Comparison of ENCODE assay signal across 9 cellular contexts in the genomic region with DNA sequence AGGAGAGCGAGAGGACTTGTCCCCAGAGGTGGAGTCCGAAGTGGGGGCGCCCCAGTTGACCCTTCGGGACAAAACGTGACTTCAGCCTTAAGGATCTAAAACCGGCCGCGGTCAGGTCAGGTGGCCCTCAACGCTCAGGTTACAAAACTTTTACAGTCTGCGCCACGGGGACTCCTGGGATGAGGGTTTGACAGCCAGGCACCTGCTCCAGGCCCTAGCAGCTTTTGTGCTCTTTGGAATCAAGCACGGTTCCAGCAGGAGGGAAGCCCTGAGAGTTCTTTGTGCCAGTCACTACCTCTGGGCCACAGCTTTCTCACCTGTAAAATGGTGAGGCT. TPM values are rescaled to one million over a fixed set of nuclear protein-coding genes. Genes with fewer than 3 reads are reported as not detected.
A peak's percentile ranks its signal among the peaks of the same experiment; 100 is the strongest.
DNase-seq lines count a peak whose midpoint lies in the region; ATAC-seq, FAIRE-seq and TF ChIP-seq lines count a peak whose summit lies in the region.
"Had no signal": no experiment of that assay in that cellular context is flagged by ENCODE, and none has a peak within 500 bp of the region (broad histone marks: within the 10 kb centered on the region; RNA-seq: fewer than 3 reads in every experiment).

No MANE protein-coding gene starts in this region.

- H3K4me3 Mint-ChIP-seq in activated naive CD8-positive, alpha-beta T cell: no peak overlapping the region
- H3K4me3 Mint-ChIP-seq in activated naive CD8-positive, alpha-beta T cell treated with anti-CD3 and anti-CD28 coated beads, Interleukin-2, amount 50 U/mL, for 24 hours: no peak overlapping the region

- peaks cover 5% of the 10 kb centered on the region for H3K4me1 Mint-ChIP-seq in activated naive CD8-positive, alpha-beta T cell (ENCODE audit: low read depth)
- peaks cover 3% of the 10 kb centered on the region for H3K4me1 Mint-ChIP-seq in activated naive CD8-positive, alpha-beta T cell treated with anti-CD3 and anti-CD28 coated beads, Interleukin-2, amount 50 U/mL, for 24 hours

- 40 to 60% methylated on average over 12 of the region's 12 CpGs for WGBS in lung, 2 donors

- H3K9me3 ChIP-seq in lung (ENCODE audit: control insufficient read depth in 2 of 2, insufficient read depth in 1 of 2, low read length in 1 of 2) (no peaks in the 10 kb centered on the region), uterus (no peaks in the 10 kb centered on the region)

- H3K27me3 ChIP-seq in bronchial epithelial cell (ENCODE audit: control insufficient read depth, insufficient read depth, low read length): no peaks in the 10 kb centered on the region
- H3K27me3 ChIP-seq in lung (ENCODE audit: control insufficient read depth, insufficient read depth): no peaks in the 10 kb centered on the region
- no peaks in the 10 kb centered on the region for H3K27me3 ChIP-seq in uterus

- H3K4me1 ChIP-seq in lung (ENCODE audit: control insufficient read depth in 2 of 2, insufficient read depth in 2 of 2, low read length in 2 of 2) (peaks cover 3 to 6% of the 10 kb centered on the region in 2 donors), uterus (no peaks in the 10 kb centered on the region)

- DNase-seq in activated naive CD8-positive, alpha-beta T cell treated with anti-CD3 and anti-CD28 coated beads, Interleukin-2, amount 50 U/mL, for 24 hours: no peak
- no peak for DNase-seq in bronchial epithelial cell (ENCODE audit: low read depth)
- DNase-seq in lung (ENCODE audit: low spot score): no peak
- DNase-seq in uterus: no peak
- no peak for DNase-seq in HTR-8/SVneo (ENCODE audit: insufficient read length, low spot score)
- DNase-seq in activated gamma-delta T cell treated with Interleukin-2 at 50 U/mL for 16 hours: no peak
- DNase-seq in stimulated activated CD8-positive, alpha-beta memory T cell treated with anti-CD3 and anti-CD28 coated beads, Interleukin-4, amount 100 ng/mL, for 48 hours: no peak

- no peak for TF ChIP-seq CTCF in bronchial epithelial cell (IDR thresholded peaks at IDR 0.05; ENCODE audit: insufficient read depth, low read length, severe bottlenecking)
- TF ChIP-seq CTCF in lung (IDR thresholded peaks at IDR 0.05; ENCODE audit: control extremely low read depth, extremely low read depth): no peak
- TF ChIP-seq CTCF in uterus (IDR thresholded peaks at IDR 0.05): no peak

- H3K9me3 Mint-ChIP-seq in activated naive CD8-positive, alpha-beta T cell (ENCODE audit: low read depth): no peaks in the 10 kb centered on the region
- H3K9me3 Mint-ChIP-seq in activated naive CD8-positive, alpha-beta T cell treated with anti-CD3 and anti-CD28 coated beads, Interleukin-2, amount 50 U/mL, for 24 hours: no peaks in the 10 kb centered on the region

- H3K27me3 Mint-ChIP-seq in activated naive CD8-positive, alpha-beta T cell: no peaks in the 10 kb centered on the region
- H3K27me3 Mint-ChIP-seq in activated naive CD8-positive, alpha-beta T cell treated with anti-CD3 and anti-CD28 coated beads, Interleukin-2, amount 50 U/mL, for 24 hours: no peaks in the 10 kb centered on the region

- no peak for ATAC-seq in activated naive CD8-positive, alpha-beta T cell treated with anti-CD3 and anti-CD28 coated beads, Interleukin-2, amount 50 U/mL, for 24 hours
- ATAC-seq in lung (ENCODE audit: insufficient read depth, low FRiP score): peak; percentile 2

- TF ChIP-seq POLR2A in uterus (IDR thresholded peaks at IDR 0.05): no peak

- no peaks in the 10 kb centered on the region for H3K36me3 Mint-ChIP-seq in activated naive CD8-positive, alpha-beta T cell
- no peaks in the 10 kb centered on the region for H3K36me3 Mint-ChIP-seq in activated naive CD8-positive, alpha-beta T cell treated with anti-CD3 and anti-CD28 coated beads, Interleukin-2, amount 50 U/mL, for 24 hours (ENCODE audit: low read depth)

- no peak for FAIRE-seq in bronchial epithelial cell (lab: Jason Lieb, UNC)
- FAIRE-seq in HTR-8/SVneo (lab: Jason Lieb, UNC): no peak
- FAIRE-seq: G401.6 had no signal

- H3K27ac ChIP-seq in lung (ENCODE audit: low read depth in 1 of 2, low read length in 1 of 2) (peak overlapping the region; percentile 88 to 93), uterus (peak overlapping the region; percentile 86)

- H3K36me3 ChIP-seq in bronchial epithelial cell (ENCODE audit: control insufficient read depth, insufficient read depth, low read length): no peaks in the 10 kb centered on the region
- H3K36me3 ChIP-seq in lung (ENCODE audit: control insufficient read depth in 2 of 2, insufficient read depth in 2 of 2, low read length in 2 of 2): no peaks in the 10 kb centered on the region
- H3K36me3 ChIP-seq in uterus: no peaks in the 10 kb centered on the region

- peak overlapping the region; percentile 58 for H3K27ac Mint-ChIP-seq in activated naive CD8-positive, alpha-beta T cell
- no peak overlapping the region for H3K27ac Mint-ChIP-seq in activated naive CD8-positive, alpha-beta T cell treated with anti-CD3 and anti-CD28 coated beads, Interleukin-2, amount 50 U/mL, for 24 hours

- intact Hi-C loops in uterus (cut with DNase I; ENCODE audit: low total_unique reads): no loop called here

- H3K4me3 ChIP-seq in bronchial epithelial cell (ENCODE audit: low read depth, low read length) (peak overlapping the region; percentile 53), lung (peak overlapping the region; percentile 45), uterus (peak overlapping the region; percentile 40 to 49)

RNA-seq across cellular contexts. Expression of a gene that starts 0.3 kb away (rescaled TPM):
- total RNA-seq in bronchial epithelial cell: 0.53 and 0.90 TPM in 2 replicates
- 1 to 10 TPM; 5.6 to 6.7 TPM for total RNA-seq in lung
- 1 to 10 TPM; 2.7 to 7.6 TPM for polyA plus RNA-seq in lung
- 1 to 10 TPM in 2 of 4 donors, under 1 TPM in 1, not detected in 1; 0.26 to 4.7 (median 2.4) TPM for total RNA-seq in uterus

RNA-seq across cellular contexts. Expression of a gene that starts 6.0 kb away (rescaled TPM):
- total RNA-seq in bronchial epithelial cell (4.5 and 9.9 TPM in 2 replicates), lung (10 to 100 TPM; 16.1 to 17.5 TPM), uterus (10 to 100 TPM; 11.8 to 30.6 (median 21.4) TPM)
- 10 to 100 TPM; 11.6 to 35.5 TPM for polyA plus RNA-seq in lung

RNA-seq across cellular contexts. Expression of a gene that starts 18.5 kb away (rescaled TPM):
- 18.3 and 24.0 TPM in 2 replicates for total RNA-seq in bronchial epithelial cell
- 10 to 100 TPM; 21.7 to 60.6 TPM for total RNA-seq in lung
- polyA plus RNA-seq in lung: 10 to 100 TPM; 10.1 to 18.1 TPM
- 10 to 100 TPM; 16.4 to 83.4 (median 50.1) TPM for total RNA-seq in uterus

RNA-seq across cellular contexts. Expression of a gene that starts 57.1 kb away (rescaled TPM):
- total RNA-seq in bronchial epithelial cell: 26.3 and 34.3 TPM in 2 replicates
- total RNA-seq in lung: 10 to 100 TPM; 74.1 to 76.3 TPM
- polyA plus RNA-seq in lung: 10 to 100 TPM; 23.1 to 32.4 TPM
- 100 to 1,000 TPM in 1 of 4 donors, 10 to 100 TPM in 3; 51.2 to 115 (median 71.4) TPM for total RNA-seq in uterus
